ENCODE assay signal across 20 cellular contexts in genomic region chr12:19158909-19159308, GRCh38. TPM values are rescaled to one million over a fixed set of nuclear protein-coding genes. Genes with fewer than 3 reads are reported as not detected.
A peak's percentile ranks its signal among the peaks of the same experiment; 100 is the strongest.
DNase-seq lines count a peak whose midpoint lies in the region; FAIRE-seq and TF ChIP-seq lines count a peak whose summit lies in the region.
"Had no signal": no experiment of that assay in that cellular context is flagged by ENCODE, and none has a peak within 500 bp of the region (broad histone marks: within the 10 kb centered on the region; RNA-seq: fewer than 3 reads in every experiment).

No MANE protein-coding gene starts in this region.

- peaks cover 0 to 34% of the 10 kb centered on the region in 2 donors for H3K4me1 ChIP-seq in right atrium auricular region
- peaks cover 0 to 49% (median 3%) of the 10 kb centered on the region in 4 donors for H3K4me1 ChIP-seq in transverse colon
- H3K4me1 ChIP-seq in MM.1S (ENCODE audit: low read length), result no peaks in the 10 kb centered on the region

- no peaks in the 10 kb centered on the region for H3K79me2 ChIP-seq in MM.1S (ENCODE audit: low read length)

- no peak overlapping the region for H3K9ac ChIP-seq in MM.1S (ENCODE audit: low read length)

- in situ Hi-C loops in transverse colon (cut with MboI; ENCODE audit: low pct_ligation_motif_present in 1 of 4, low pct_unique_long_range_greater_than_20kb in 1 of 4, low sequenced_read_pairs in 3 of 4), result no loop called here

- DNase-seq in GM04503 (ENCODE audit: low read depth) (peak; percentile 47), right atrium auricular region (ENCODE audit: low spot score) (no peak), transverse colon (no peak), MM.1S (no peak), RWPE1 (ENCODE audit: low spot score) (no peak), NCI-H2107 treated with DMSO at 0.1 percent for 48 hours (lab: John Stamatoyannopoulos, UW; ENCODE audit: unreplicated experiment) (no peak)
- DNase-seq: activated CD4-positive, alpha-beta T cell treated with anti-CD3 and anti-CD28 coated beads, Interleukin-2, amount 50 U/mL, for 1 hour; activated naive CD4-positive, alpha-beta T cell treated with Interleukin-2 at 50 U/mL for 16 hours; foreskin melanocyte; H7; kidney glomerular epithelial cell; midbrain; NCI-H1436; NCI-H69; SHP77 had no signal

- H3K27me3 ChIP-seq in right atrium auricular region, result no peaks in the 10 kb centered on the region
- H3K27me3 ChIP-seq in transverse colon, result no peaks in the 10 kb centered on the region
- no peaks in the 10 kb centered on the region for H3K27me3 ChIP-seq in MM.1S (replicated peaks; ENCODE audit: insufficient read depth, low read length)
- H3K27me3 ChIP-seq: ascending aorta, neutrophil had no signal

- no peak overlapping the region for H3K4me3 ChIP-seq in right atrium auricular region
- no peak overlapping the region for H3K4me3 ChIP-seq in transverse colon
- no peak overlapping the region for H3K4me3 ChIP-seq in MM.1S (ENCODE audit: low read length)
- H3K4me3 ChIP-seq: ascending aorta, GM12878 had no signal

- TF ChIP-seq EP300 in transverse colon (IDR thresholded peaks at IDR 0.05; ENCODE audit: low read depth), result no peak

- H3F3A ChIP-seq in MM.1S (ENCODE audit: insufficient read depth, low read length), result no peaks in the 10 kb centered on the region

- intact Hi-C loops in transverse colon (cut with DNase I; ENCODE audit: low total_unique reads), result no loop called here

- peak overlapping the region; percentile 47 to 88 for H3K27ac ChIP-seq in right atrium auricular region
- peak overlapping the region in 3 of 4 donors; percentile 1 to 47 (median 27) for H3K27ac ChIP-seq in transverse colon
- no peak overlapping the region for H3K27ac ChIP-seq in MM.1S (ENCODE audit: low read length)
- no peak overlapping the region for H3K27ac ChIP-seq in RWPE1
- H3K27ac ChIP-seq: ascending aorta, C4-2B, neutrophil had no signal

- 59 to 64% methylated on average over 1 of the region's 1 CpG for WGBS in transverse colon (ENCODE audit: low coverage in 1 of 2), 2 donors

- no peak for TF ChIP-seq CTCF in right atrium auricular region (IDR thresholded peaks at IDR 0.05)
- no peak for TF ChIP-seq CTCF in transverse colon (IDR thresholded peaks at IDR 0.05)
- no peak for TF ChIP-seq CTCF in MM.1S (IDR thresholded peaks at IDR 0.05; ENCODE audit: low read length)
- no peak for TF ChIP-seq CTCF in RWPE1 (conservative IDR thresholded peaks at IDR 0.05; ENCODE audit: low read depth)

- no peak for TF ChIP-seq POLR2A in transverse colon (IDR thresholded peaks at IDR 0.05)

- H3K9me2 ChIP-seq in MM.1S (replicated peaks; ENCODE audit: insufficient read depth, low read length), result no peaks in the 10 kb centered on the region

- no peaks in the 10 kb centered on the region for H3K9me3 ChIP-seq in right atrium auricular region
- no peaks in the 10 kb centered on the region for H3K9me3 ChIP-seq in transverse colon
- no peaks in the 10 kb centered on the region for H3K9me3 ChIP-seq in MM.1S (replicated peaks; ENCODE audit: insufficient read depth, low read length)
- H3K9me3 ChIP-seq: ascending aorta, neutrophil had no signal

- no peak overlapping the region for H2AFZ ChIP-seq in MM.1S (ENCODE audit: low read length)

- H4K20me1 ChIP-seq in MM.1S (ENCODE audit: insufficient read depth, low read length), result no peaks in the 10 kb centered on the region

- POLR2A ChIA-PET in RWPE1 (lab: Yijun Ruan, JAX; ENCODE audit: low non-redundant PET), result no interaction called here

- H3K36me3 ChIP-seq in right atrium auricular region, result no peaks in the 10 kb centered on the region
- no peaks in the 10 kb centered on the region for H3K36me3 ChIP-seq in transverse colon
- H3K36me3 ChIP-seq in MM.1S (replicated peaks; ENCODE audit: insufficient read depth, low read length), result no peaks in the 10 kb centered on the region
- H3K36me3 ChIP-seq: ascending aorta, neutrophil had no signal

- no peak overlapping the region for H3K4me2 ChIP-seq in MM.1S (ENCODE audit: low read depth, low read length)

- CTCF ChIA-PET in RWPE1 (lab: Yijun Ruan, JAX), result interaction anchor here (0.7 kb wide), 1 partner anchor 129 kb away, joined by 3 read pairs; no protein-coding TSS in a partner anchor

- FAIRE-seq in endometrium (lab: Jason Lieb, UNC), result peak; percentile 97
- FAIRE-seq: GM12878 had no signal

RNA-seq across cellular contexts. Expression of gene PLEKHA5, which starts 29.4 kb away (rescaled TPM):
- total RNA-seq in right atrium auricular region (10 to 100 TPM; 53.2 to 59.4 TPM), transverse colon (10 to 100 TPM; 26.9 to 78.0 (median 39.6) TPM)

Comparison
In these comparisons a context has a peak if more than half of its experiments do, and no peak if none do; other contexts are left out.
1. H3K27ac ChIP-seq: peak in right atrium auricular region (2 of 2) and transverse colon (3 of 4); none in MM.1S (single experiment) and RWPE1 (single experiment).